ENCODE assay signal across 22 cellular contexts in the genomic region with DNA sequence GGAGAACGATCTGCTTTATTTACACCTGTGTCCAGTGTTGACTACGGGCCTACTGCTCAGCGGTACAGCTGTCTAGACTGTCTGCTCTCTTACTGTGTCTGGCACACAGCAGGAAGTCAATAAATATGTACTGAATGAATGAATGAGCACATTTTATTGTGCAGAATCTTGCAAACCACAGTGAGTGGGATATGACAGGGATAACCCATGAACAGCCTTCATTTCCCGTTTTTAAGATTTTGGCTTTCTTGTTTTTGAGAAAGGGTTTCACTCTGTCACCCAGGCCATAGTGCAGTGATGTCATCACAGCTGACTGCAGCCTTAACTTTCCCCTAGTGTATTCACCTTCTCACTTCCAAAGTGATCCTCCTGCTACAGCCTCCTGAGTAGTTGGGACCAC.
"Had no signal": no experiment of that assay in that cellular context is flagged by ENCODE, and none has a peak within 500 bp of the region (broad histone marks: within the 10 kb centered on the region; RNA-seq: fewer than 3 reads in every experiment).

No MANE protein-coding gene starts in this region.

- H3K27me3 Mint-ChIP-seq: activated CD4-positive, alpha-beta T cell treated with anti-CD3 and anti-CD28 coated beads, Interleukin-2, amount 10 ng/mL, durations not matched to agents 7 days and 5 days had no signal

- H3K4me3 ChIP-seq: coronary artery, gastrocnemius medialis, heart left ventricle, left lung, thyroid gland, uterus had no signal

- ATAC-seq: activated CD4-positive, CD25-positive, alpha-beta regulatory T cell treated with anti-CD3 and anti-CD28 coated beads, Interleukin-2, amount 50 U/mL, for 24 hours; activated CD8-positive, alpha-beta T cell treated with anti-CD3 and anti-CD28 coated beads, Interleukin-2, amount 10 ng/mL, durations not matched to agents 7 days and 5 days had no signal

- H3K4me1 ChIP-seq: left lung, thyroid gland, uterus had no signal

- H3K9me3 ChIP-seq: gastrocnemius medialis, thyroid gland, uterus had no signal

- DNase-seq: activated CD4-positive, alpha-beta T cell treated with anti-CD3 and anti-CD28 coated beads, Interleukin-2, amount 10 ng/mL, durations not matched to agents 7 days and 5 days; activated CD8-positive, alpha-beta T cell treated with anti-CD3 and anti-CD28 coated beads, Interleukin-2, amount 10 ng/mL, durations not matched to agents 7 days and 5 days; activated effector memory CD4-positive, alpha-beta T cell treated with anti-CD3 and anti-CD28 coated beads, Interleukin-2, amount 50 U/mL, for 16 hours; activated naive CD4-positive, alpha-beta T cell treated with anti-CD3 and anti-CD28 coated beads, Interleukin-2, amount 50 U/mL, for 16 hours; activated T-cell treated with anti-CD3 and anti-CD28 coated beads, Interleukin-2, amount 50 U/mL, for 48 hours; aorta; gastrocnemius medialis; heart left ventricle; kidney; left lung; nucleus accumbens; stimulated activated CD4-positive, alpha-beta T cell treated with anti-CD3 and anti-CD28 coated beads, Interleukin-12 subunit alpha, Interleukin-12 subunit beta, amount 100 ng/mL, for 4 hours; stimulated activated CD4-positive, alpha-beta T cell treated with anti-CD3 and anti-CD28 coated beads, Interleukin-1b, Interleukin-23, amount 100 ng/mL, for 48 hours; stimulated activated CD8-positive, alpha-beta memory T cell treated with anti-CD3 and anti-CD28 coated beads, Interleukin-4, amount 100 ng/mL, for 48 hours; stimulated activated naive CD4-positive, alpha-beta T cell treated with Interleukin-2 at 50 U/mL for 16 hours; T-helper 9 cell; thyroid gland; uterus had no signal

- H3K27me3 ChIP-seq: gastrocnemius medialis, heart left ventricle, left lung, thyroid gland, uterus had no signal

- H3K4me1 Mint-ChIP-seq: activated CD4-positive, alpha-beta T cell treated with anti-CD3 and anti-CD28 coated beads, Interleukin-2, amount 10 ng/mL, durations not matched to agents 7 days and 5 days had no signal

- H3K4me3 Mint-ChIP-seq: activated CD4-positive, alpha-beta T cell treated with anti-CD3 and anti-CD28 coated beads, Interleukin-2, amount 10 ng/mL, durations not matched to agents 7 days and 5 days; activated CD8-positive, alpha-beta T cell treated with anti-CD3 and anti-CD28 coated beads, Interleukin-2, amount 10 ng/mL, durations not matched to agents 7 days and 5 days; mesothelial cell of epicardium; natural killer cell treated with Interleukin-12 subunit alpha and Interleukin-12 subunit beta and Interleukin-15 and Interleukin-18, amount 100 ng/mL, for 72 hours had no signal

- H3K27ac Mint-ChIP-seq: activated CD4-positive, alpha-beta T cell treated with anti-CD3 and anti-CD28 coated beads, Interleukin-2, amount 10 ng/mL, durations not matched to agents 7 days and 5 days; activated CD8-positive, alpha-beta T cell treated with anti-CD3 and anti-CD28 coated beads, Interleukin-2, amount 10 ng/mL, durations not matched to agents 7 days and 5 days; mesothelial cell of epicardium; natural killer cell treated with Interleukin-12 subunit alpha and Interleukin-12 subunit beta and Interleukin-15 and Interleukin-18, amount 100 ng/mL, for 72 hours had no signal

- H3K27ac ChIP-seq: coronary artery, gastrocnemius medialis, heart left ventricle, left lung, thyroid gland, uterus had no signal

- H3K36me3 ChIP-seq: gastrocnemius medialis, heart left ventricle, left lung, thyroid gland, uterus had no signal
